In genomic region chr9:102273952-102274351, GRCh38 we compare ENCODE assay signal across 19 cellular contexts.
DNase-seq lines count a peak whose midpoint lies in the region; ATAC-seq and FAIRE-seq lines count a peak whose summit lies in the region.
"Had no signal": no experiment of that assay in that cellular context is flagged by ENCODE, and none has a peak within 500 bp of the region (broad histone marks: within the 10 kb centered on the region; RNA-seq: fewer than 3 reads in every experiment).

No MANE protein-coding gene starts in this region.

- peaks cover 0 to 7% of the 10 kb centered on the region in 2 donors for H3K9me3 Mint-ChIP-seq in activated T-cell treated with anti-CD3 and anti-CD28 coated beads, Interleukin-2, amount 50 U/mL, for 72 hours

- no peak for FAIRE-seq in HTR-8/SVneo (lab: Jason Lieb, UNC)
- FAIRE-seq: A549, GM12892 had no signal

- no peaks in the 10 kb centered on the region for H3K27me3 Mint-ChIP-seq in activated T-cell treated with anti-CD3 and anti-CD28 coated beads, Interleukin-2, amount 50 U/mL, for 72 hours (ENCODE audit: low read depth)

- no peak overlapping the region for H3K4me3 Mint-ChIP-seq in activated T-cell treated with anti-CD3 and anti-CD28 coated beads, Interleukin-2, amount 50 U/mL, for 72 hours
- H3K4me3 Mint-ChIP-seq: CD14-positive monocyte had no signal

- H3K36me3 Mint-ChIP-seq in activated T-cell treated with anti-CD3 and anti-CD28 coated beads, Interleukin-2, amount 50 U/mL, for 72 hours (ENCODE audit: insufficient read depth in 2 of 2) = no peaks in the 10 kb centered on the region
- H3K36me3 Mint-ChIP-seq: CD14-positive monocyte had no signal

- no peak overlapping the region for H3K27ac Mint-ChIP-seq in activated T-cell treated with anti-CD3 and anti-CD28 coated beads, Interleukin-2, amount 50 U/mL, for 72 hours
- H3K27ac Mint-ChIP-seq: CD14-positive monocyte had no signal

- DNase-seq in A172 (ENCODE audit: low spot score) = peak; percentile 18
- peak; percentile 3 for DNase-seq in HTR-8/SVneo (ENCODE audit: insufficient read length, low spot score)
- peak; percentile 1 for DNase-seq in brain pericyte (ENCODE audit: low read depth, low spot score)
- peak; percentile 19 for DNase-seq in kidney glomerular epithelial cell (lab: John Stamatoyannopoulos, UW)
- DNase-seq in activated CD8-positive, alpha-beta memory T cell treated with anti-CD3 and anti-CD28 coated beads for 24 hours = no peak
- no peak for DNase-seq in activated T-cell treated with anti-CD3 and anti-CD28 coated beads, Interleukin-2, amount 50 U/mL, for 72 hours
- no peak for DNase-seq in middle frontal gyrus (ENCODE audit: extremely low spot score, low spot score)
- no peak for DNase-seq in NCI-H510A treated with DMSO at 0.1 percent for 48 hours (lab: John Stamatoyannopoulos, UW)
- DNase-seq: DMS79 treated with DMSO at 0.1 percent for 48 hours, GDM1, GOT3, KG1, NCI-H1105, NCI-H187, NCI-H524, OCI-M1 had no signal

- no peaks in the 10 kb centered on the region for H3K4me1 Mint-ChIP-seq in activated T-cell treated with anti-CD3 and anti-CD28 coated beads, Interleukin-2, amount 50 U/mL, for 72 hours (ENCODE audit: low read depth)
- H3K4me1 Mint-ChIP-seq: CD14-positive monocyte had no signal

- no peak for ATAC-seq in activated T-cell treated with anti-CD3 and anti-CD28 coated beads, Interleukin-2, amount 50 U/mL, for 72 hours (replicated peaks in 1 of 2)
- ATAC-seq: A549 had no signal

Comparison
In these comparisons a context has a peak if more than half of its experiments do, and no peak if none do; other contexts are left out.
1. DNase-seq: peak in A172 (single experiment), HTR-8/SVneo (single experiment), brain pericyte (single experiment) and kidney glomerular epithelial cell (single experiment); none in activated CD8-positive, alpha-beta memory T cell treated with anti-CD3 and anti-CD28 coated beads for 24 hours (single experiment), activated T-cell treated with anti-CD3 and anti-CD28 coated beads, Interleukin-2, amount 50 U/mL, for 72 hours (0 of 2), middle frontal gyrus (single experiment) and NCI-H510A treated with DMSO at 0.1 percent for 48 hours (single experiment).